ENCODE assay signal across 26 cellular contexts in genomic region chr2:227365833-227366232, GRCh38. TPM values are rescaled to one million over a fixed set of nuclear protein-coding genes. Genes with fewer than 3 reads are reported as not detected.
A peak's percentile ranks its signal among the peaks of the same experiment; 100 is the strongest.
DNase-seq lines count a peak whose midpoint lies in the region; ATAC-seq and TF ChIP-seq lines count a peak whose summit lies in the region.
"Had no signal": no experiment of that assay in that cellular context is flagged by ENCODE, and none has a peak within 500 bp of the region (broad histone marks: within the 10 kb centered on the region; RNA-seq: fewer than 3 reads in every experiment).

No MANE protein-coding gene starts in this region.

- H2AFZ ChIP-seq in IMR-90 (replicated peaks; ENCODE audit: low read length, poor library complexity) = no peak overlapping the region

- POLR2A ChIA-PET in IMR-90 (lab: Charles Lee; ENCODE audit: unreplicated experiment) = no interaction called here

- CTCF ChIA-PET in IMR-90 (lab: Yijun Ruan, JAX) = no interaction called here

- peaks cover 4 to 11% (median 5%) of the 10 kb centered on the region in 11 experiments; a peak in 19 of 22 replicates for H3K36me3 ChIP-seq in BLaER1 treated with 17β-estradiol and CSF1 and Interleukin-3, amounts not matched to agents 10 nM and 100 nM
- peaks cover under 1% of the 10 kb centered on the region for H3K36me3 ChIP-seq in IMR-90 (ENCODE audit: control insufficient read depth, insufficient read depth, low read length)

- H3K56ac ChIP-seq in IMR-90 (ENCODE audit: extremely low read depth, insufficient read depth, low read length) = no peak overlapping the region

- no peaks in the 10 kb centered on the region for H3K27me3 ChIP-seq in BLaER1 treated with 17β-estradiol and CSF1 and Interleukin-3, amounts not matched to agents 10 nM and 100 nM
- no peaks in the 10 kb centered on the region for H3K27me3 ChIP-seq in IMR-90 (ENCODE audit: control insufficient read depth, insufficient read depth, low read length)
- H3K27me3 ChIP-seq: MG63 had no signal

- H2BK120ac ChIP-seq in IMR-90 (ENCODE audit: low read depth, low read length) = peak overlapping the region; percentile 35; the same call in 1 of the 2 replicates

- TF ChIP-seq CTCF in IMR-90 (conservative IDR thresholded peaks at IDR 0.05; ENCODE audit: low read depth, low read length) (no peak), epithelial cell of esophagus (IDR thresholded peaks at IDR 0.05; ENCODE audit: insufficient read depth, low read depth, low read length, missing control alignments) (no peak), retinal pigment epithelial cell (conservative IDR thresholded peaks at IDR 0.05; ENCODE audit: low read depth, low read length) (no peak)

- H2AK5ac ChIP-seq in IMR-90 (ENCODE audit: low read depth, low read length) = no peak overlapping the region

- no peak overlapping the region for H3K23ac ChIP-seq in IMR-90 (ENCODE audit: low read depth, low read length)

- in situ Hi-C loops in IMR-90 (cut with MboI; ENCODE audit: low sequenced_read_pairs) = no loop called here

- ATAC-seq in IMR-90 (ENCODE audit: low read depth) (no peak), HG03175 (IDR thresholded peaks at IDR 0.05; ENCODE audit: unreplicated experiment) (no peak)
- no peak for ATAC-seq in activated CD4-positive, CD25-positive, alpha-beta regulatory T cell treated with anti-CD3 and anti-CD28 coated beads, Interleukin-2, amount 50 U/mL, for 24 hours
- ATAC-seq: Right ventricle myocardium inferior had no signal

- peak overlapping the region; percentile 92 for H3K18ac ChIP-seq in IMR-90 (ENCODE audit: low read depth, low read length)

- peaks cover 26 to 76% (median 67%) of the 10 kb centered on the region in 10 experiments for H3K4me1 ChIP-seq in BLaER1 treated with 17β-estradiol and CSF1 and Interleukin-3, amounts not matched to agents 10 nM and 100 nM
- H3K4me1 ChIP-seq in IMR-90 (ENCODE audit: control insufficient read depth, insufficient read depth, low read length) = peaks cover 12% of the 10 kb centered on the region

- H3K4me3 ChIP-seq in BLaER1 treated with 17β-estradiol and CSF1 and Interleukin-3, amounts not matched to agents 10 nM and 100 nM = no peak overlapping the region
- no peak overlapping the region for H3K4me3 ChIP-seq in IMR-90 (ENCODE audit: insufficient read depth, low read depth, low read length)
- H3K4me3 ChIP-seq in epithelial cell of esophagus (ENCODE audit: low read length) = no peak overlapping the region
- H3K4me3 ChIP-seq in retinal pigment epithelial cell (ENCODE audit: low read length) = no peak overlapping the region
- H3K4me3 ChIP-seq: MG63 had no signal

- H3K14ac ChIP-seq in IMR-90 (replicated peaks; ENCODE audit: low read depth, low read length) = no peak overlapping the region

- TF ChIP-seq RAD21 in IMR-90 (IDR thresholded peaks at IDR 0.05; ENCODE audit: low read length) = no peak

- peak overlapping the region in 7 of 11 experiments; percentile 35 to 97 (median 69); a peak in 8 of 22 replicates for H3K27ac ChIP-seq in BLaER1 treated with 17β-estradiol and CSF1 and Interleukin-3, amounts not matched to agents 10 nM and 100 nM
- peak overlapping the region; percentile 39; the same call in 1 of the 2 replicates for H3K27ac ChIP-seq in IMR-90 (ENCODE audit: insufficient read depth, low read length)
- no peak overlapping the region for H3K27ac ChIP-seq in caudate nucleus (ENCODE audit: low read depth, low read length)
- H3K27ac ChIP-seq: HL-60 had no signal

- H3K9ac ChIP-seq in BLaER1 treated with 17β-estradiol and CSF1 and Interleukin-3, amounts not matched to agents 10 nM and 100 nM = 0 out of 22 replicates have a peak overlapping the region, but pooled peaks of 1 of the 11 experiments have one; percentile 42
- H3K9ac ChIP-seq in IMR-90 (ENCODE audit: low read depth, low read length) = no peak overlapping the region

- H3K4me2 ChIP-seq in BLaER1 treated with 17β-estradiol and CSF1 and Interleukin-3, amounts not matched to agents 10 nM and 100 nM = peak overlapping the region in 7 of 11 experiments; percentile 21 to 74 (median 62); a peak in 11 of 22 replicates
- H3K4me2 ChIP-seq in IMR-90 (ENCODE audit: low read depth, low read length) = no peak overlapping the region

- no peak for TF ChIP-seq POLR2A in IMR-90 (IDR thresholded peaks at IDR 0.05; ENCODE audit: low read depth, low read length)

- dilution Hi-C loops in IMR-90 (cut with HindIII; ENCODE audit: low sequenced_read_pairs, unreplicated experiment) = no loop called here

- no peaks in the 10 kb centered on the region for H3K79me1 ChIP-seq in IMR-90 (ENCODE audit: low read depth in 1 of 2, low read length in 2 of 2)

- DNase-seq in IMR-90 = peak; percentile 28
- DNase-seq in epithelial cell of esophagus (ENCODE audit: low read depth) = peak; percentile 17
- peak; percentile 71 for DNase-seq in retinal pigment epithelial cell (ENCODE audit: low read depth)
- DNase-seq in caudate nucleus (lab: John Stamatoyannopoulos, UW) = no peak
- no peak for DNase-seq in activated CD4-positive, CD25-positive, alpha-beta regulatory T cell (lab: John Stamatoyannopoulos, UW)
- DNase-seq: C1 segment of cervical spinal cord; CD8-positive, alpha-beta memory T cell; Karpas-422; MG63; NCI-H1048; NCI-H1436; NCI-H2029; NCI-H2171 treated with DMSO at 0.1 percent for 48 hours; NCI-H446 treated with DMSO at 0.1 percent for 48 hours; NCI-H748 treated with DMSO at 0.1 percent for 48 hours had no signal

- peak overlapping the region; percentile 57; the same call in 1 of the 2 replicates for H2BK20ac ChIP-seq in IMR-90 (ENCODE audit: low read depth, low read length)

- H2BK15ac ChIP-seq in IMR-90 (ENCODE audit: low read depth, low read length) = 0 out of 3 replicates have a peak overlapping the region, but pooled peaks have one; percentile 15

- no TSS peak for BruUV-seq in IMR-90 (replicated peaks; lab: Mats Ljungman, UMichigan)

- H3K9me1 ChIP-seq in IMR-90 (ENCODE audit: insufficient read depth, low read length) = peaks cover 8% of the 10 kb centered on the region

- no peaks in the 10 kb centered on the region for H3K9me3 ChIP-seq in BLaER1 treated with 17β-estradiol and CSF1 and Interleukin-3, amounts not matched to agents 10 nM and 100 nM (replicated peaks in 1 of 11)
- no peaks in the 10 kb centered on the region for H3K9me3 ChIP-seq in IMR-90 (ENCODE audit: control insufficient read depth, insufficient read depth, low read length)
- H3K9me3 ChIP-seq: MG63 had no signal

- H3K4ac ChIP-seq in IMR-90 (ENCODE audit: low read depth, low read length) = peak overlapping the region; percentile 10; the same call in 1 of the 2 replicates

- H4K91ac ChIP-seq in IMR-90 (ENCODE audit: insufficient read depth, low read depth, low read length) = peak overlapping the region; percentile 36; the same call in 1 of the 2 replicates

- peak overlapping the region; percentile 30; the same call in 1 of the 2 replicates for H4K5ac ChIP-seq in IMR-90 (ENCODE audit: low read depth, low read length)

- no CpG with 5 or more reads among the region's 3 CpGs for WGBS in IMR-90 (ENCODE audit: extremely low coverage in 2 of 2, insufficient read length in 1 of 2), 2 experiments

- peak overlapping the region in 1 of 2 experiments; percentile 72; a peak in 1 of 4 replicates for H4K8ac ChIP-seq in IMR-90 (ENCODE audit: low read depth in 2 of 2, low read length in 2 of 2)

- no peak overlapping the region for H2AK9ac ChIP-seq in IMR-90 (replicated peaks; ENCODE audit: low read depth, low read length, poor library complexity)

- intact Hi-C loops in IMR-90 (cut with micrococcal nuclease) = no loop called here

- H4K20me1 ChIP-seq in BLaER1 treated with 17β-estradiol and CSF1 and Interleukin-3, amounts not matched to agents 10 nM and 100 nM = no peaks in the 10 kb centered on the region
- no peaks in the 10 kb centered on the region for H4K20me1 ChIP-seq in IMR-90 (ENCODE audit: insufficient read depth, low read length)

- H2BK5ac ChIP-seq in IMR-90 (ENCODE audit: low read depth, low read length, poor library complexity, severe bottlenecking) = peak overlapping the region; percentile 68

TF ChIP-seq in IMR-90, 13 proteins besides CTCF, POLR2A, EP300 and RAD21:
- TF ChIP-seq ELK1 (IDR thresholded peaks at IDR 0.05; ENCODE audit: borderline replicate concordance, low read depth, low read length) (no peak), MXI1 (IDR thresholded peaks at IDR 0.05; ENCODE audit: borderline replicate concordance, low read depth, low read length) (no peak), CEBPB (IDR thresholded peaks at IDR 0.05; ENCODE audit: low read depth, low read length) (no peak), RFX5 (IDR thresholded peaks at IDR 0.05; ENCODE audit: low read depth, low read length) (no peak), FOS (IDR thresholded peaks at IDR 0.05; ENCODE audit: low read depth, low read length) (no peak), SMC3 (IDR thresholded peaks at IDR 0.05; ENCODE audit: low read depth, low read length) (no peak)

RNA-seq across cellular contexts. Expression of gene TM4SF20, which starts 13.3 kb away (rescaled TPM):
- total RNA-seq in IMR-90 (2012; rRNA removed) = under 0.01 TPM in 2 replicates
- polyA plus RNA-seq in IMR-90 (2012; rRNA removed) = 0.03 and 0.06 TPM in 2 replicates
- not detected in 2 replicates for polyA plus RNA-seq in IMR-90 (2012; cell fraction: cytosol; rRNA removed)
- not detected in 2 replicates for polyA plus RNA-seq in IMR-90 (2012; cell fraction: nucleus; rRNA removed; ENCODE audit: low replicate concordance)
- total RNA-seq: A673; CD8-positive, alpha-beta memory T cell; HT1080; OCI-LY7; Right ventricle myocardium inferior; SK-MEL-5 had no signal
- polyA plus RNA-seq: CD8-positive, alpha-beta memory T cell; IgD-negative memory B cell had no signal

RNA-seq across cellular contexts. Expression of gene SCYGR1, which starts 21.9 kb away (rescaled TPM):
- not detected in 2 replicates for total RNA-seq in IMR-90 (2012; rRNA removed)
- not detected in 2 replicates for polyA plus RNA-seq in IMR-90 (2012; rRNA removed)
- polyA plus RNA-seq in IMR-90 (2012; cell fraction: cytosol; rRNA removed) = not detected in 2 replicates
- polyA plus RNA-seq in IMR-90 (2012; cell fraction: nucleus; rRNA removed; ENCODE audit: low replicate concordance) = not detected in 2 replicates
- total RNA-seq: A673; CD8-positive, alpha-beta memory T cell; H4; HT1080; OCI-LY7; Right ventricle myocardium inferior; SK-MEL-5 had no signal
- polyA plus RNA-seq: CD8-positive, alpha-beta memory T cell; IgD-negative memory B cell had no signal

RNA-seq across cellular contexts. Expression of gene MFF, which starts 40.8 kb away (rescaled TPM):
- 86.4 and 96.4 TPM in 2 replicates for total RNA-seq in IMR-90 (2012; rRNA removed)
- polyA plus RNA-seq in IMR-90 (2012; rRNA removed) = 61.0 and 70.1 TPM in 2 replicates
- polyA plus RNA-seq in IMR-90 (2012; cell fraction: cytosol; rRNA removed) = 28.9 and 29.5 TPM in 2 replicates
- polyA plus RNA-seq in IMR-90 (2012; cell fraction: nucleus; rRNA removed; ENCODE audit: low replicate concordance) = 17.1 and 109 TPM in 2 replicates

Comparison
In these comparisons a context has a peak if more than half of its experiments do, and no peak if none do; other contexts are left out.
1. DNase-seq: peak in IMR-90 (single experiment), epithelial cell of esophagus (single experiment) and retinal pigment epithelial cell (single experiment); none in caudate nucleus (0 of 61) and activated CD4-positive, CD25-positive, alpha-beta regulatory T cell (0 of 4).